In genomic region chr6:128479048-128479666, GRCh38 we compare ENCODE assay signal across 15 cellular contexts. TPM values are rescaled to one million over a fixed set of nuclear protein-coding genes. Genes with fewer than 3 reads are reported as not detected.
DNase-seq lines count a peak whose midpoint lies in the region; ATAC-seq and TF ChIP-seq lines count a peak whose summit lies in the region.
"Had no signal": no experiment of that assay in that cellular context is flagged by ENCODE, and none has a peak within 500 bp of the region (broad histone marks: within the 10 kb centered on the region; RNA-seq: fewer than 3 reads in every experiment).

No MANE protein-coding gene starts in this region.

- H3K9me3 ChIP-seq in T-helper 17 cell (ENCODE audit: control insufficient read depth, low read length, poor library complexity, severe bottlenecking), result no peaks in the 10 kb centered on the region
- H3K9me3 ChIP-seq in hepatocyte (ENCODE audit: low read depth), result no peaks in the 10 kb centered on the region
- no peaks in the 10 kb centered on the region for H3K9me3 ChIP-seq in trophoblast cell (ENCODE audit: insufficient read depth, low read depth, low read length)
- H3K9me3 ChIP-seq: SJCRH30, tibial artery had no signal

- H3K4me1 Mint-ChIP-seq in activated T-cell treated with anti-CD3 and anti-CD28 coated beads, Interleukin-2, amount 50 U/mL, for 4 hours (ENCODE audit: low read depth), result peaks cover 17% of the 10 kb centered on the region
- peaks cover 8% of the 10 kb centered on the region for H3K4me1 Mint-ChIP-seq in T-helper 17 cell

- WGBS in hepatocyte (ENCODE audit: low lambda C conversion rate, missing lambda C conversion rate), result 92% methylated on average over 2 of the region's 2 CpGs
- no CpG with 5 or more reads among the region's 2 CpGs for WGBS in trophoblast cell (ENCODE audit: extremely low coverage, insufficient coverage, insufficient read length)

- no peaks in the 10 kb centered on the region for H3K79me1 ChIP-seq in trophoblast cell (ENCODE audit: low read length)

- no peak overlapping the region for H2BK5ac ChIP-seq in trophoblast cell (ENCODE audit: low read depth, low read length, poor library complexity)

- H2BK120ac ChIP-seq in trophoblast cell (ENCODE audit: insufficient read depth, low read length, poor library complexity), result no peak overlapping the region

- H3K36me3 ChIP-seq in hepatocyte (replicated peaks; ENCODE audit: insufficient read depth, low read depth) (no peaks in the 10 kb centered on the region), trophoblast cell (ENCODE audit: control insufficient read depth in 1 of 2, insufficient read depth in 2 of 2, low read length in 2 of 2) (no peaks in the 10 kb centered on the region)
- H3K36me3 ChIP-seq: SJCRH30, tibial artery had no signal

- no peak overlapping the region for H3K27ac Mint-ChIP-seq in T-helper 17 cell
- H3K27ac Mint-ChIP-seq: memory B cell had no signal

- no peaks in the 10 kb centered on the region for H3K9me3 Mint-ChIP-seq in activated T-cell treated with anti-CD3 and anti-CD28 coated beads, Interleukin-2, amount 50 U/mL, for 4 hours
- H3K9me3 Mint-ChIP-seq: memory B cell had no signal

- no peaks in the 10 kb centered on the region for H3K36me3 Mint-ChIP-seq in activated T-cell treated with anti-CD3 and anti-CD28 coated beads, Interleukin-2, amount 50 U/mL, for 4 hours (ENCODE audit: insufficient read depth)
- no peaks in the 10 kb centered on the region for H3K36me3 Mint-ChIP-seq in T-helper 17 cell (ENCODE audit: low read depth)
- H3K36me3 Mint-ChIP-seq: memory B cell had no signal

- H3K9ac ChIP-seq in trophoblast cell (ENCODE audit: low read length), result no peak overlapping the region

- H3K23ac ChIP-seq in trophoblast cell (ENCODE audit: low read length), result no peak overlapping the region

- no peaks in the 10 kb centered on the region for H3K27me3 ChIP-seq in hepatocyte
- H3K27me3 ChIP-seq in trophoblast cell (ENCODE audit: insufficient read depth, low read length), result no peaks in the 10 kb centered on the region
- H3K27me3 ChIP-seq: SJCRH30, tibial artery had no signal

- TF ChIP-seq CTCF in hepatocyte (IDR thresholded peaks at IDR 0.05; ENCODE audit: poor library complexity), result no peak

- H4K20me1 ChIP-seq in hepatocyte (ENCODE audit: insufficient read depth, poor library complexity, severe bottlenecking), result peaks cover 3% of the 10 kb centered on the region

- H3K4me3 ChIP-seq in hepatocyte (no peak overlapping the region), trophoblast cell (ENCODE audit: low read depth, low read length) (no peak overlapping the region)
- H3K4me3 ChIP-seq: SJCRH30 had no signal

- peak overlapping the region; percentile 58 for H3K4me3 Mint-ChIP-seq in activated T-cell treated with anti-CD3 and anti-CD28 coated beads, Interleukin-2, amount 50 U/mL, for 4 hours
- peak overlapping the region; percentile 70 for H3K4me3 Mint-ChIP-seq in T-helper 17 cell
- H3K4me3 Mint-ChIP-seq: memory B cell had no signal

- H3K4me2 ChIP-seq in hepatocyte (peak overlapping the region; percentile 57), trophoblast cell (ENCODE audit: low read length) (no peak overlapping the region)

- H2AK5ac ChIP-seq in trophoblast cell (ENCODE audit: low read length), result no peak overlapping the region

- no peak overlapping the region for H2BK12ac ChIP-seq in trophoblast cell (ENCODE audit: low read length)

- H2AFZ ChIP-seq in hepatocyte (no peak overlapping the region), trophoblast cell (ENCODE audit: insufficient read depth, low read length, poor library complexity) (no peak overlapping the region)

- H3K14ac ChIP-seq in trophoblast cell (ENCODE audit: low read length), result no peak overlapping the region

- no peak overlapping the region for H4K8ac ChIP-seq in trophoblast cell (ENCODE audit: low read depth, low read length)

- no peaks in the 10 kb centered on the region for H3K4me1 ChIP-seq in hepatocyte (ENCODE audit: insufficient read depth)
- H3K4me1 ChIP-seq in trophoblast cell (ENCODE audit: control insufficient read depth in 1 of 2, insufficient read depth in 2 of 2, low read length in 2 of 2), result peaks cover 0 to 2% of the 10 kb centered on the region in 2 experiments

- no peak overlapping the region for H3K18ac ChIP-seq in trophoblast cell (ENCODE audit: low read length)

- H3K27me3 Mint-ChIP-seq in activated T-cell treated with anti-CD3 and anti-CD28 coated beads, Interleukin-2, amount 50 U/mL, for 4 hours (ENCODE audit: low read depth), result no peaks in the 10 kb centered on the region
- no peaks in the 10 kb centered on the region for H3K27me3 Mint-ChIP-seq in T-helper 17 cell
- H3K27me3 Mint-ChIP-seq: memory B cell had no signal

- H3K9me2 ChIP-seq in hepatocyte (replicated peaks; ENCODE audit: insufficient read depth), result no peaks in the 10 kb centered on the region

- no peak overlapping the region for H3K4ac ChIP-seq in trophoblast cell (ENCODE audit: low read depth, low read length)

- no peak for DNase-seq in activated T-cell treated with anti-CD3 and anti-CD28 coated beads, Interleukin-2, amount 50 U/mL, for 4 hours
- no peak for DNase-seq in activated T-cell treated with anti-CD3 and anti-CD28 coated beads, Interleukin-2, amount 50 U/mL, for 1 hour
- no peak for DNase-seq in T-helper 17 cell
- no peak for DNase-seq in hepatocyte (ENCODE audit: low spot score)
- DNase-seq in NAMALWA (ENCODE audit: low spot score), result no peak
- no peak for DNase-seq in activated effector memory CD4-positive, alpha-beta T cell treated with Interleukin-2 at 50 U/mL for 16 hours
- no peak for DNase-seq in trophoblast cell
- DNase-seq: activated CD4-positive, alpha-beta T cell treated with anti-CD3 and anti-CD28 coated beads for 1 hour; GF-D8; NCI-H1092; NCI-H524 treated with DMSO at 0.1 percent for 48 hours; SJCRH30; tibial artery had no signal

- H4K12ac ChIP-seq in trophoblast cell (ENCODE audit: low read depth, low read length), result no peak overlapping the region

- H3K27ac ChIP-seq in hepatocyte (peak overlapping the region; percentile 56), temporal lobe (ENCODE audit: low read depth, low read length) (peak overlapping the region; percentile 51), trophoblast cell (ENCODE audit: low read depth, low read length) (no peak overlapping the region)
- H3K27ac ChIP-seq: SJCRH30, tibial artery had no signal

- no peak overlapping the region for H4K91ac ChIP-seq in trophoblast cell (ENCODE audit: low read depth, low read length)

- ATAC-seq in activated T-cell treated with anti-CD3 and anti-CD28 coated beads, Interleukin-2, amount 50 U/mL, for 4 hours, result no peak
- no peak for ATAC-seq in T-helper 17 cell

- H3K79me2 ChIP-seq in hepatocyte, result peaks cover 97% of the 10 kb centered on the region
- no peaks in the 10 kb centered on the region for H3K79me2 ChIP-seq in trophoblast cell (ENCODE audit: control insufficient read depth, insufficient read depth, low read length, poor library complexity)

RNA-seq across cellular contexts. Expression of gene PTPRK, which starts 41.2 kb away (rescaled TPM):
- total RNA-seq in activated T-cell treated with anti-CD3 and anti-CD28 coated beads, Interleukin-2, amount 50 U/mL, for 4 hours, result 10 to 100 TPM in 2 of 3 donors, 1 to 10 TPM in 1; 5.6 to 17.5 (median 11.6) TPM
- total RNA-seq in T-helper 17 cell (under 1 TPM; 0.77 to 0.78 TPM), hepatocyte (78.5 and 80.2 TPM in 2 replicates), temporal lobe (127 TPM)
- polyA plus RNA-seq in hepatocyte, result 42.0 and 43.1 TPM in 2 replicates
- polyA plus RNA-seq in trophoblast cell (2013), result 15.0 and 15.3 TPM in 2 replicates
